In the genomic region with DNA sequence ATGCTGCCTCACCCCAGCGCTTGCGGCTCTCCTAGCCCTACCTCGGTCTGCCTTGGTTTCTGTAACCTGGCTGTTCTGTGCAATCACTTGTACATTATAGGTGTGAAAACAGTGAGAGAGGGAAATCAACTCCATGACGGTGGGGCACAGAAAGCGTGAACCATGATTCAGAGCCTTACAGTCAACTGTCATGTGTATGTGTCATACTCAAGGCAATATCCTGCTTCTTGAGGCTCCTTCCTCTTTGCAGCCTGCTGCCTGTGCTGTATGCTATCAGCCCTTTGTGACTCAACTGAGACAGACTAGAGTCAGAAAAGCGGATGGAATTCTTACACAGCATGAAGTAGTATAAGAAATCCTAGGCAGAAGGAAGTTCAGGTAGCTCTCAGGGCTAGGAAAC, we compare ENCODE assay signal across 9 cellular contexts. TPM values are rescaled to one million over a fixed set of nuclear protein-coding genes. Genes with fewer than 3 reads are reported as not detected.
DNase-seq lines count a peak whose midpoint lies in the region; TF ChIP-seq lines count a peak whose summit lies in the region.
"Had no signal": no experiment of that assay in that cellular context is flagged by ENCODE, and none has a peak within 500 bp of the region (broad histone marks: within the 10 kb centered on the region; RNA-seq: fewer than 3 reads in every experiment).

No MANE protein-coding gene starts in this region.

- in situ Hi-C loops in brain microvascular endothelial cell (cut with HindIII; ENCODE audit: low pct_ligation_motif_present, low sequenced_read_pairs) = no loop called here

- no peak for TF ChIP-seq CTCF in SK-N-SH (IDR thresholded peaks at IDR 0.05)
- no peak for TF ChIP-seq CTCF in brain microvascular endothelial cell (IDR thresholded peaks at IDR 0.05; ENCODE audit: low read depth, low read length, missing control alignments)
- no peak for TF ChIP-seq CTCF in progenitor cell of endocrine pancreas (IDR thresholded peaks at IDR 0.05; ENCODE audit: unreplicated experiment)

- H3K79me2 ChIP-seq in SK-N-SH (ENCODE audit: insufficient read depth) = peaks cover 6% of the 10 kb centered on the region; the same call in 1 of the 2 replicates

- H2AFZ ChIP-seq in SK-N-SH (ENCODE audit: low read depth) = no peak overlapping the region

- H3K27ac ChIP-seq in SK-N-SH (ENCODE audit: low read depth in 2 of 2, low read length in 1 of 2) = peak overlapping the region in 1 of 2 experiments; percentile 19; a peak in 2 of 4 replicates
- H3K27ac ChIP-seq in brain microvascular endothelial cell = peak overlapping the region; percentile 50

- peaks cover 22% of the 10 kb centered on the region for H3F3A ChIP-seq in SK-N-SH (replicated peaks; ENCODE audit: insufficient read depth)

- H4K20me1 ChIP-seq in SK-N-SH (ENCODE audit: insufficient read depth) = no peaks in the 10 kb centered on the region

- H3K27ac Mint-ChIP-seq in progenitor cell of endocrine pancreas = no peak overlapping the region
- H3K27ac Mint-ChIP-seq: memory B cell had no signal

- peaks cover 62% of the 10 kb centered on the region for H3K27me3 Mint-ChIP-seq in progenitor cell of endocrine pancreas

- CTCF ChIA-PET in SK-N-SH (lab: Yijun Ruan, JAX) = interaction anchor here (1.8 to 2.1 kb wide), 2 partner anchors 14 to 87 kb away, joined by 5 read pairs; no protein-coding TSS in a partner anchor

- H3K9me3 Mint-ChIP-seq in progenitor cell of endocrine pancreas (ENCODE audit: low read depth) = no peaks in the 10 kb centered on the region
- H3K9me3 Mint-ChIP-seq: memory B cell had no signal

- peak; percentile 53 for DNase-seq in GM04503 (ENCODE audit: low read depth)
- no peak for DNase-seq in SK-N-SH
- DNase-seq in brain microvascular endothelial cell = peak; percentile 92
- no peak for DNase-seq in inferior parietal cortex (ENCODE audit: extremely low spot score)
- no peak for DNase-seq in NAMALWA (ENCODE audit: low spot score)
- DNase-seq in progenitor cell of endocrine pancreas (ENCODE audit: low spot score, unreplicated experiment) = no peak
- no peak for DNase-seq in mucosa of gallbladder (ENCODE audit: low spot score)

- no peak for TF ChIP-seq RAD21 in SK-N-SH (IDR thresholded peaks at IDR 0.05; ENCODE audit: low read length)

- H3K9me3 ChIP-seq in SK-N-SH (no peaks in the 10 kb centered on the region), skeletal muscle satellite cell (replicated peaks; ENCODE audit: low read length) (no peaks in the 10 kb centered on the region)

- H3K4me3 Mint-ChIP-seq in progenitor cell of endocrine pancreas (ENCODE audit: low read depth) = no peak overlapping the region

- H3K27me3 ChIP-seq in SK-N-SH (ENCODE audit: insufficient read depth) = peaks cover 8% of the 10 kb centered on the region; the same call in 1 of the 2 replicates
- peaks cover 14% of the 10 kb centered on the region for H3K27me3 ChIP-seq in brain microvascular endothelial cell (replicated peaks)
- H3K27me3 ChIP-seq in skeletal muscle satellite cell (ENCODE audit: control insufficient read depth, insufficient read depth, low read length) = peaks cover 30% of the 10 kb centered on the region

- H3K4me2 ChIP-seq in SK-N-SH (peak overlapping the region; percentile 41; the same call in 1 of the 2 replicates), skeletal muscle satellite cell (ENCODE audit: low read length) (peak overlapping the region; percentile 19)

- H3K9me2 ChIP-seq in SK-N-SH = no peaks in the 10 kb centered on the region

- H3K4me1 ChIP-seq in SK-N-SH (ENCODE audit: control insufficient read depth in 1 of 2, insufficient read depth in 2 of 2, low read depth in 1 of 2, low read length in 1 of 2) = peaks cover 7 to 8% of the 10 kb centered on the region in 2 experiments; a peak in 2 of 4 replicates
- H3K4me1 ChIP-seq in skeletal muscle satellite cell (ENCODE audit: control insufficient read depth, insufficient read depth, low read length) = peaks cover 26% of the 10 kb centered on the region

- POLR2A ChIA-PET in SK-N-SH (lab: Yijun Ruan, JAX) = no interaction called here

- no peaks in the 10 kb centered on the region for H3K36me3 ChIP-seq in SK-N-SH (replicated peaks in 1 of 2; ENCODE audit: control insufficient read depth in 1 of 2, insufficient read depth in 2 of 2, low read length in 1 of 2)
- no peaks in the 10 kb centered on the region for H3K36me3 ChIP-seq in brain microvascular endothelial cell (replicated peaks)
- H3K36me3 ChIP-seq in skeletal muscle satellite cell (ENCODE audit: insufficient read depth, low read length) = no peaks in the 10 kb centered on the region

- no peaks in the 10 kb centered on the region for H3K36me3 Mint-ChIP-seq in progenitor cell of endocrine pancreas (ENCODE audit: insufficient read depth)

- H3K4me1 Mint-ChIP-seq in progenitor cell of endocrine pancreas (ENCODE audit: low read depth) = no peaks in the 10 kb centered on the region

- H3K9ac ChIP-seq in SK-N-SH = no peak overlapping the region
- H3K9ac ChIP-seq in skeletal muscle satellite cell (ENCODE audit: low read depth, low read length) = no peak overlapping the region

- H3K4me3 ChIP-seq in SK-N-SH (ENCODE audit: low read depth in 2 of 2, low read length in 1 of 2) (no peak overlapping the region), brain microvascular endothelial cell (ENCODE audit: low read depth, low read length) (no peak overlapping the region), skeletal muscle satellite cell (ENCODE audit: low read length) (no peak overlapping the region)

- 67% methylated on average over 6 of the region's 6 CpGs for WGBS in SK-N-SH (ENCODE audit: low lambda C conversion rate)

- TF ChIP-seq EP300 in SK-N-SH (IDR thresholded peaks at IDR 0.05; ENCODE audit: borderline replicate concordance in 1 of 2, low read depth in 1 of 2, low read length in 1 of 2) = no peak

TF ChIP-seq in SK-N-SH, 30 proteins besides CTCF, POLR2A, EP300 and RAD21:
- TF ChIP-seq FOSL2 (IDR thresholded peaks at IDR 0.05; ENCODE audit: borderline replicate concordance, low read depth) = peak; percentile 28; the same call in 1 of the 2 replicates
- TF ChIP-seq, protein P1, sequence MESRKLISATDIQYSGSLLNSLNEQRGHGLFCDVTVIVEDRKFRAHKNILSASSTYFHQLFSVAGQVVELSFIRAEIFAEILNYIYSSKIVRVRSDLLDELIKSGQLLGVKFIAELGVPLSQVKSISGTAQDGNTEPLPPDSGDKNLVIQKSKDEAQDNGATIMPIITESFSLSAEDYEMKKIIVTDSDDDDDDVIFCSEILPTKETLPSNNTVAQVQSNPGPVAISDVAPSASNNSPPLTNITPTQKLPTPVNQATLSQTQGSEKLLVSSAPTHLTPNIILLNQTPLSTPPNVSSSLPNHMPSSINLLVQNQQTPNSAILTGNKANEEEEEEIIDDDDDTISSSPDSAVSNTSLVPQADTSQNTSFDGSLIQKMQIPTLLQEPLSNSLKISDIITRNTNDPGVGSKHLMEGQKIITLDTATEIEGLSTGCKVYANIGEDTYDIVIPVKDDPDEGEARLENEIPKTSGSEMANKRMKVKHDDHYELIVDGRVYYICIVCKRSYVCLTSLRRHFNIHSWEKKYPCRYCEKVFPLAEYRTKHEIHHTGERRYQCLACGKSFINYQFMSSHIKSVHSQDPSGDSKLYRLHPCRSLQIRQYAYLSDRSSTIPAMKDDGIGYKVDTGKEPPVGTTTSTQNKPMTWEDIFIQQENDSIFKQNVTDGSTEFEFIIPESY (IDR thresholded peaks at IDR 0.05; ENCODE audit: borderline replicate concordance, low read depth) = no peak
- TF ChIP-seq, protein P2, sequence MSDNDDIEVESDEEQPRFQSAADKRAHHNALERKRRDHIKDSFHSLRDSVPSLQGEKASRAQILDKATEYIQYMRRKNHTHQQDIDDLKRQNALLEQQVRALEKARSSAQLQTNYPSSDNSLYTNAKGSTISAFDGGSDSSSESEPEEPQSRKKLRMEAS (IDR thresholded peaks at IDR 0.05; ENCODE audit: low read depth) = peak; percentile 72; the same call in 1 of the 2 replicates

RNA-seq across cellular contexts. Expression of gene NRIP3, which starts 2.1 kb away (rescaled TPM):
- polyA plus RNA-seq in SK-N-SH (2012; rRNA removed) = 2.1 and 2.6 TPM in 2 replicates
- polyA plus RNA-seq in SK-N-SH (2012; cell fraction: cytosol; rRNA removed) = 1.7 and 2.3 TPM in 2 replicates
- polyA plus RNA-seq in SK-N-SH (2012; cell fraction: nucleus; rRNA removed) = 1.7 and 3.4 TPM in 2 replicates
- 13.2 and 20.3 TPM in 2 replicates for total RNA-seq in skeletal muscle satellite cell (2012; rRNA removed)
- total RNA-seq in progenitor cell of endocrine pancreas (0.33 and 0.65 TPM in 2 replicates), mucosa of gallbladder (2.7 TPM)

RNA-seq across cellular contexts. Expression of gene TMEM9B, which starts 37.5 kb away (rescaled TPM):
- polyA plus RNA-seq in SK-N-SH (2012; rRNA removed) = 21.8 and 29.3 TPM in 2 replicates
- polyA plus RNA-seq in SK-N-SH (2012; cell fraction: cytosol; rRNA removed) = 35.0 and 40.0 TPM in 2 replicates
- 3.8 and 9.8 TPM in 2 replicates for polyA plus RNA-seq in SK-N-SH (2012; cell fraction: nucleus; rRNA removed)
- total RNA-seq in skeletal muscle satellite cell (2012; rRNA removed) = 29.4 and 38.0 TPM in 2 replicates
- total RNA-seq in progenitor cell of endocrine pancreas = 20.4 and 21.2 TPM in 2 replicates
- total RNA-seq in mucosa of gallbladder = 50.9 TPM

RNA-seq across cellular contexts. Expression of gene ASCL3, which starts 58.9 kb away (rescaled TPM):
- polyA plus RNA-seq in SK-N-SH (2012; rRNA removed) = not detected in 2 replicates
- not detected in 2 replicates for polyA plus RNA-seq in SK-N-SH (2012; cell fraction: cytosol; rRNA removed)
- polyA plus RNA-seq in SK-N-SH (2012; cell fraction: nucleus; rRNA removed) = not detected in 2 replicates
- total RNA-seq in skeletal muscle satellite cell (2012; rRNA removed) = not detected in 2 replicates
- not detected in 2 replicates for total RNA-seq in progenitor cell of endocrine pancreas
- not detected for total RNA-seq in mucosa of gallbladder

Comparison
In these comparisons a context has a peak if more than half of its experiments do, and no peak if none do; other contexts are left out.
1. DNase-seq: peak in GM04503 (single experiment) and brain microvascular endothelial cell (single experiment); none in SK-N-SH (single experiment), inferior parietal cortex (single experiment), NAMALWA (single experiment), progenitor cell of endocrine pancreas (single experiment) and mucosa of gallbladder (single experiment).